18 cellular contexts compared by ENCODE assay signal in genomic region chr20:2656471-2657117, GRCh38. TPM values are rescaled to one million over a fixed set of nuclear protein-coding genes. Genes with fewer than 3 reads are reported as not detected.
DNase-seq lines count a peak whose midpoint lies in the region; ATAC-seq, FAIRE-seq and TF ChIP-seq lines count a peak whose summit lies in the region.
"Had no signal": no experiment of that assay in that cellular context is flagged by ENCODE, and none has a peak within 500 bp of the region (broad histone marks: within the 10 kb centered on the region; RNA-seq: fewer than 3 reads in every experiment).

No MANE protein-coding gene starts in this region.

- H3K4me3 ChIP-seq in K562 (no peak overlapping the region), gastrocnemius medialis (no peak overlapping the region)
- H3K4me3 ChIP-seq: heart left ventricle, PC-9, testis had no signal

- TF ChIP-seq CTCF in RWPE1 (conservative IDR thresholded peaks at IDR 0.05; ENCODE audit: low read depth) (no peak), K562 (IDR thresholded peaks at IDR 0.05 in 2 of 3, conservative IDR thresholded peaks at IDR 0.05 in 1 of 3; ENCODE audit: insufficient read depth in 2 of 3, low read depth in 1 of 3, low read length in 3 of 3) (no peak), gastrocnemius medialis (IDR thresholded peaks at IDR 0.05 in 4 of 5, conservative IDR thresholded peaks at IDR 0.05 in 1 of 5) (no peak)

- H3K79me2 ChIP-seq in K562 (ENCODE audit: control insufficient read depth, insufficient read depth, low read length) = peaks cover 53% of the 10 kb centered on the region

- H3K27me3 ChIP-seq in K562 (ENCODE audit: control insufficient read depth in 2 of 2, insufficient read depth in 2 of 2, low read length in 2 of 2) (no peaks in the 10 kb centered on the region), gastrocnemius medialis (no peaks in the 10 kb centered on the region)
- H3K27me3 ChIP-seq: heart left ventricle, neutrophil, testis had no signal

- peak overlapping the region in 1 of 2 experiments; percentile 82; a peak in 1 of 4 replicates for H3K9ac ChIP-seq in K562 (ENCODE audit: insufficient read depth in 1 of 2, low read depth in 2 of 2, low read length in 2 of 2)

- peak; percentile 9 for DNase-seq in stimulated activated CD4-positive, alpha-beta T cell treated with anti-CD3 and anti-CD28 coated beads, Interleukin-4, amount 100 ng/mL, for 24 hours
- no peak for DNase-seq in stimulated activated CD4-positive, alpha-beta T cell treated with anti-CD3 and anti-CD28 coated beads, Interleukin-4, amount 100 ng/mL, for 1 hour
- DNase-seq in RWPE1 (ENCODE audit: low spot score) (no peak), K562 (ENCODE audit: extremely low read depth in 1 of 4, low spot score in 3 of 4) (no peak), NCI-H82 (lab: John Stamatoyannopoulos, UW) (no peak), gastrocnemius medialis (no peak)
- DNase-seq: AML-193, heart left ventricle, mesendoderm, NCI-H2107, NCI-H526 treated with DMSO at 0.1 percent for 48 hours, PC-9, right cardiac atrium, testis had no signal

- H3K4me2 ChIP-seq in K562 (ENCODE audit: insufficient read depth, low read length) = no peak overlapping the region
- H3K4me2 ChIP-seq: PC-9 had no signal

- H3K36me3 ChIP-seq in K562 (ENCODE audit: control insufficient read depth, insufficient read depth, low read length) = peaks cover 89% of the 10 kb centered on the region
- H3K36me3 ChIP-seq in gastrocnemius medialis = peaks cover 0 to 81% of the 10 kb centered on the region in 2 donors

- ATAC-seq in K562 (no peak), gastrocnemius medialis (no peak), GM19463 (IDR thresholded peaks at IDR 0.05; ENCODE audit: unreplicated experiment) (no peak)
- ATAC-seq: HCT116, heart left ventricle, right cardiac atrium had no signal

- no peak overlapping the region for H2AFZ ChIP-seq in K562 (ENCODE audit: low read depth, low read length)
- H2AFZ ChIP-seq: PC-9 had no signal

- H3K27ac ChIP-seq in RWPE1 (peak overlapping the region; percentile 96), K562 (ENCODE audit: extremely low read depth, low read depth, low read length) (no peak overlapping the region), gastrocnemius medialis (no peak overlapping the region)
- H3K27ac ChIP-seq: heart left ventricle, neutrophil, PC-9, testis had no signal

- CTCF ChIA-PET in RWPE1 (lab: Yijun Ruan, JAX) = no interaction called here
- CTCF ChIA-PET in K562 (lab: Yijun Ruan, JAX; ENCODE audit: low intra/inter-chr PET ratio) = no interaction called here

- H4K20me1 ChIP-seq in K562 (replicated peaks; ENCODE audit: control insufficient read depth, insufficient read depth, low read length) = peaks cover 42% of the 10 kb centered on the region

- intact Hi-C loops in K562 (cut with micrococcal nuclease) = no loop called here
- intact Hi-C loops in gastrocnemius medialis (cut with DNase I; ENCODE audit: low total_unique reads) = loop anchor here (10.0 kb wide), 1 partner anchor 218 kb away; the partner anchor contains the start of gene PTPRA

- TF ChIP-seq POLR2A in K562 (conservative IDR thresholded peaks at IDR 0.05) (no peak), gastrocnemius medialis (IDR thresholded peaks at IDR 0.05) (no peak)

- in situ Hi-C loops in K562 (cut with MboI) (no loop called here), gastrocnemius medialis (cut with MboI; ENCODE audit: low sequenced_read_pairs in 4 of 4) (loop anchor here in 2 of 4 donors (10.0 to 25.0 kb wide), 2 partner anchors 142 to 206 kb away; partner anchors contain the start of gene PTPRA (in 1 of the 2))

- no peak for TF ChIP-seq RAD21 in K562 (CRISPR knock-in tag; conservative IDR thresholded peaks at IDR 0.05 in 1 of 2, IDR thresholded peaks at IDR 0.05 in 1 of 2)

- no peak for TF ChIP-seq EP300 in K562 (IDR thresholded peaks at IDR 0.05; ENCODE audit: low read length)

- H3K9me3 ChIP-seq in K562 (replicated peaks; ENCODE audit: control insufficient read depth, insufficient read depth, low read depth, low read length) = no peaks in the 10 kb centered on the region
- no peaks in the 10 kb centered on the region for H3K9me3 ChIP-seq in gastrocnemius medialis
- H3K9me3 ChIP-seq: heart left ventricle, neutrophil, testis had no signal

- peaks cover 15% of the 10 kb centered on the region for H3K9me1 ChIP-seq in K562 (ENCODE audit: control insufficient read depth, insufficient read depth, low read length)

- FAIRE-seq in K562 (lab: Jason Lieb, UNC) = no peak
- FAIRE-seq: keratinocyte had no signal

- POLR2A ChIA-PET in RWPE1 (lab: Yijun Ruan, JAX; ENCODE audit: low non-redundant PET) = no interaction called here
- POLR2A ChIA-PET in K562 (lab: Yijun Ruan, JAX) = interaction anchor here (0.8 kb wide), 1 partner anchor 19 kb away, joined by 3 read pairs; no protein-coding TSS in a partner anchor

- H3K4me1 ChIP-seq in K562 (replicated peaks in 1 of 2; ENCODE audit: control insufficient read depth in 2 of 2, insufficient read depth in 2 of 2, low read length in 2 of 2) (peaks cover 15 to 22% of the 10 kb centered on the region in 2 experiments; a peak in 4 of 5 replicates), gastrocnemius medialis (peaks cover 13% of the 10 kb centered on the region in 2 donors)

- TSS peak; percentile 1 for BruUV-seq in K562 (replicated peaks; lab: Mats Ljungman, UMichigan)

- WGBS in K562 (ENCODE audit: insufficient coverage, low coverage, missing lambda C conversion rate) = 91% methylated on average over 8 of the region's 12 CpGs

TF ChIP-seq in K562, 482 proteins besides CTCF, POLR2A, EP300 and RAD21 (continues in another document):
- TF ChIP-seq ZNF561 (CRISPR knock-in tag; conservative IDR thresholded peaks at IDR 0.05) (no peak), U2AF2 (optimal IDR thresholded peaks at IDR 0.05; ENCODE audit: low read depth, low read length) (no peak)

RNA-seq across cellular contexts. Expression of gene NOP56, which starts 4.2 kb away (rescaled TPM):
- 996 and 1,662 TPM in 2 replicates for total RNA-seq in K562 (2011; cell fraction: chromatin; rRNA removed; ENCODE audit: low replicate concordance)
- total RNA-seq in K562 (2011; cell fraction: nucleolus; rRNA removed) = 1,111 and 1,184 TPM in 2 replicates
- 825 and 908 TPM in 2 replicates for total RNA-seq in K562 (2011; cell fraction: nucleoplasm; rRNA removed)
- total RNA-seq in K562 (2014; rRNA removed) (528 and 570 TPM in 2 replicates), K562 (2014; rRNA removed; fragmentation: Illumina TruSeq; extraction: Trizol) (581 and 590 TPM in 2 replicates), K562 (2015; rRNA removed; fragmentation: Illumina TruSeq; extraction: Trizol) (631 and 697 TPM in 2 replicates), K562 (2021) (393 and 397 TPM in 2 replicates), gastrocnemius medialis (10 to 100 TPM; 40.7 to 71.0 (median 54.9) TPM)
- polyA plus RNA-seq in K562 (2011; rRNA removed) (376 and 404 TPM in 2 replicates), K562 (2014; fragmentation: Illumina TruSeq; extraction: Trizol) (441 and 482 TPM in 2 replicates), K562 (2014; fragmentation: Nextera tagmentation; extraction: Ambion mirVana) (100 to 1,000 TPM; 295 to 439 TPM), K562 (2014; rRNA removed) (427 and 428 TPM in 2 replicates)
- 226 and 291 TPM in 2 replicates for polyA plus RNA-seq in K562 (2011; cell fraction: cytosol; rRNA removed)
- polyA plus RNA-seq in K562 (2011; cell fraction: nucleus; rRNA removed) = 1,530 and 1,680 TPM in 2 replicates
- polyA plus RNA-seq in K562 (2012) = 190 and 399 TPM in 2 replicates
- polyA minus RNA-seq in K562 (2011; rRNA and poly(A)+ RNA removed) = 583 and 607 TPM in 2 replicates
- polyA minus RNA-seq in K562 (2011; cell fraction: cytosol; rRNA and poly(A)+ RNA removed) = 235 and 353 TPM in 2 replicates
- 490 and 782 TPM in 2 replicates for polyA minus RNA-seq in K562 (2011; cell fraction: nucleus; rRNA and poly(A)+ RNA removed)

RNA-seq across cellular contexts. Expression of gene IDH3B, which starts 7.4 kb away (rescaled TPM):
- 210 and 456 TPM in 2 replicates for total RNA-seq in K562 (2011; cell fraction: chromatin; rRNA removed; ENCODE audit: low replicate concordance)
- total RNA-seq in K562 (2011; cell fraction: nucleolus; rRNA removed) = 264 and 268 TPM in 2 replicates
- total RNA-seq in K562 (2011; cell fraction: nucleoplasm; rRNA removed) = 232 and 256 TPM in 2 replicates
- 168 and 199 TPM in 2 replicates for total RNA-seq in K562 (2014; rRNA removed)
- total RNA-seq in K562 (2014; rRNA removed; fragmentation: Illumina TruSeq; extraction: Trizol) = 122 and 130 TPM in 2 replicates
- 130 and 133 TPM in 2 replicates for total RNA-seq in K562 (2015; rRNA removed; fragmentation: Illumina TruSeq; extraction: Trizol)
- 148 and 157 TPM in 2 replicates for total RNA-seq in K562 (2021)
- 224 and 343 TPM in 2 replicates for polyA plus RNA-seq in K562 (2011; rRNA removed)
- polyA plus RNA-seq in K562 (2011; cell fraction: cytosol; rRNA removed) = 241 and 417 TPM in 2 replicates
- 535 and 1,075 TPM in 2 replicates for polyA plus RNA-seq in K562 (2011; cell fraction: nucleus; rRNA removed)
- polyA plus RNA-seq in K562 (2012) = 97.1 and 153 TPM in 2 replicates
- 151 and 155 TPM in 2 replicates for polyA plus RNA-seq in K562 (2014; fragmentation: Illumina TruSeq; extraction: Trizol)
- polyA plus RNA-seq in K562 (2014; fragmentation: Nextera tagmentation; extraction: Ambion mirVana) = 10 to 100 TPM; 91.7 to 92.3 TPM
- 196 and 222 TPM in 2 replicates for polyA plus RNA-seq in K562 (2014; rRNA removed)
- 242 and 358 TPM in 2 replicates for polyA minus RNA-seq in K562 (2011; rRNA and poly(A)+ RNA removed)
- polyA minus RNA-seq in K562 (2011; cell fraction: cytosol; rRNA and poly(A)+ RNA removed) = 91.2 and 115 TPM in 2 replicates
- 85.5 and 190 TPM in 2 replicates for polyA minus RNA-seq in K562 (2011; cell fraction: nucleus; rRNA and poly(A)+ RNA removed)
- 100 to 1,000 TPM in 3 of 4 donors, 10 to 100 TPM in 1; 95.5 to 176 (median 136) TPM for total RNA-seq in gastrocnemius medialis

RNA-seq across cellular contexts. Expression of gene EBF4, which starts 36.0 kb away (rescaled TPM):
- total RNA-seq in K562 (2011; cell fraction: chromatin; rRNA removed; ENCODE audit: low replicate concordance) = 0.25 and 0.62 TPM in 2 replicates
- 0.17 and 0.39 TPM in 2 replicates for total RNA-seq in K562 (2011; cell fraction: nucleolus; rRNA removed)
- not detected in 2 replicates for total RNA-seq in K562 (2011; cell fraction: nucleoplasm; rRNA removed)
- total RNA-seq in K562 (2014; rRNA removed) (0.09 TPM in 1 of 2 replicates, not detected in the other), K562 (2014; rRNA removed; fragmentation: Illumina TruSeq; extraction: Trizol) (not detected in 2 replicates), K562 (2015; rRNA removed; fragmentation: Illumina TruSeq; extraction: Trizol) (not detected in 2 replicates), K562 (2021) (not detected in 2 replicates), gastrocnemius medialis (1 to 10 TPM in 2 of 4 donors, under 1 TPM in 1, not detected in 1; 0.36 to 1.5 (median 1.1) TPM)
- polyA plus RNA-seq in K562 (2011; rRNA removed) (0.04 TPM in 1 of 2 replicates, not detected in the other), K562 (2014; fragmentation: Illumina TruSeq; extraction: Trizol) (not detected in 2 replicates), K562 (2014; fragmentation: Nextera tagmentation; extraction: Ambion mirVana) (not detected), K562 (2014; rRNA removed) (not detected in 2 replicates)
- 0.03 and 0.16 TPM in 2 replicates for polyA plus RNA-seq in K562 (2011; cell fraction: cytosol; rRNA removed)
- polyA plus RNA-seq in K562 (2011; cell fraction: nucleus; rRNA removed) = 0.21 and 0.34 TPM in 2 replicates
- 0.32 TPM in 1 of 2 replicates, not detected in the other for polyA plus RNA-seq in K562 (2012)
- not detected in 2 replicates for polyA minus RNA-seq in K562 (2011; rRNA and poly(A)+ RNA removed)
- polyA minus RNA-seq in K562 (2011; cell fraction: cytosol; rRNA and poly(A)+ RNA removed) = not detected in 2 replicates
- 0.22 TPM in 1 of 2 replicates, not detected in the other for polyA minus RNA-seq in K562 (2011; cell fraction: nucleus; rRNA and poly(A)+ RNA removed)
- polyA plus RNA-seq: keratinocyte had no signal

Comparison
In these comparisons a context has a peak if more than half of its experiments do, and no peak if none do; other contexts are left out.
1. RNA of gene NOP56, which starts 4.2 kb away (total RNA-seq): 393 to 1,662 TPM in K562; 40.7 to 71.0 TPM in gastrocnemius medialis; every median in the first group is over 4 times any median in the second.